Comparison of ENCODE assay signal across 8 cellular contexts in genomic region chrX:51893931-51894696, GRCh38. TPM values are rescaled to one million over a fixed set of nuclear protein-coding genes. Genes with fewer than 3 reads are reported as not detected.
DNase-seq lines count a peak whose midpoint lies in the region; TF ChIP-seq lines count a peak whose summit lies in the region.

No MANE protein-coding gene starts in this region.

- TF ChIP-seq CTCF in brain microvascular endothelial cell (IDR thresholded peaks at IDR 0.05; ENCODE audit: low read depth, low read length, missing control alignments) (no peak), spleen (IDR thresholded peaks at IDR 0.05 in 8 of 11, conservative IDR thresholded peaks at IDR 0.05 in 3 of 11) (no peak)

- H3K4me1 ChIP-seq in spleen, result peaks cover 0 to 28% (median 10%) of the 10 kb centered on the region in 6 donors

- peak overlapping the region in 5 of 6 donors; percentile 53 to 83 (median 75) for H3K27ac Mint-ChIP-seq in immature natural killer cell

- peak overlapping the region; percentile 90 to 94 (median 92) for H3K4me3 Mint-ChIP-seq in immature natural killer cell

- H3K27me3 ChIP-seq in brain microvascular endothelial cell (replicated peaks) (no peaks in the 10 kb centered on the region), spleen (replicated peaks in 1 of 7) (no peaks in the 10 kb centered on the region)

- no peaks in the 10 kb centered on the region for H3K9me3 Mint-ChIP-seq in immature natural killer cell

- peaks cover 2 to 3% (median 2%) of the 10 kb centered on the region in 3 donors for H3K27me3 Mint-ChIP-seq in immature natural killer cell (ENCODE audit: low read depth in 3 of 3)

- WGBS in spleen, 5 donors, result 0 to 37% (median 1%) methylated on average over 22 to 32 of the region's 32 CpGs

- in situ Hi-C loops in brain microvascular endothelial cell (cut with HindIII; ENCODE audit: low pct_ligation_motif_present, low sequenced_read_pairs), result no loop called here

- H3K36me3 ChIP-seq in brain microvascular endothelial cell (replicated peaks) (peaks cover 31% of the 10 kb centered on the region), spleen (peaks cover 0 to 30% (median 11%) of the 10 kb centered on the region in 6 donors)

- H3K9me3 ChIP-seq in spleen, result no peaks in the 10 kb centered on the region

- peaks cover 0 to 11% (median 0%) of the 10 kb centered on the region in 3 donors for H3K36me3 Mint-ChIP-seq in immature natural killer cell

- H3K27ac ChIP-seq in brain microvascular endothelial cell, result peak overlapping the region; percentile 88
- H3K27ac ChIP-seq in spleen, result peak overlapping the region in 6 of 8 donors; percentile 69 to 79 (median 76)

- DNase-seq in DMS53 (lab: John Stamatoyannopoulos, UW) (peak; percentile 43), DMS53 treated with DMSO at 0.1 percent for 48 hours (lab: John Stamatoyannopoulos, UW; ENCODE audit: unreplicated experiment) (no peak), NCI-H510A treated with DMSO at 0.1 percent for 48 hours (lab: John Stamatoyannopoulos, UW) (peak; percentile 11), brain microvascular endothelial cell (no peak), immature natural killer cell (peak in 1 of 3 donors; percentile 13), spleen (no peak), UCSD-AML1 (lab: John Stamatoyannopoulos, UW; ENCODE audit: unreplicated experiment) (no peak), NOMO-1 treated with dmso at 0.1 percent for 144 hours (lab: John Stamatoyannopoulos, UW; ENCODE audit: unreplicated experiment) (no peak)

- intact Hi-C loops in spleen (cut with DNase I; ENCODE audit: low total_unique reads), result no loop called here

- H3K4me1 Mint-ChIP-seq in immature natural killer cell, result peaks cover 21 to 26% of the 10 kb centered on the region in 2 donors

- TF ChIP-seq POLR2A in spleen (IDR thresholded peaks at IDR 0.05), result no peak

- H3K4me3 ChIP-seq in brain microvascular endothelial cell (ENCODE audit: low read depth, low read length), result peak overlapping the region; percentile 79
- H3K4me3 ChIP-seq in spleen, result peak overlapping the region; percentile 16 to 73 (median 44)

RNA-seq across cellular contexts. Expression of gene MAGED1, which starts 0.7 kb away (rescaled TPM):
- polyA plus RNA-seq in immature natural killer cell, result 10 to 100 TPM; 23.3 to 56.0 (median 31.2) TPM
- 10 to 100 TPM; 41.5 to 75.5 (median 56.9) TPM for total RNA-seq in spleen
- 10 to 100 TPM; 18.8 to 25.2 (median 22.8) TPM for polyA plus RNA-seq in spleen

Comparison
In these comparisons a context has a peak if more than half of its experiments do, and no peak if none do; other contexts are left out.
1. DNase-seq: peak in DMS53 (single experiment) and NCI-H510A treated with DMSO at 0.1 percent for 48 hours (single experiment); none in DMS53 treated with DMSO at 0.1 percent for 48 hours (single experiment), brain microvascular endothelial cell (single experiment), spleen (single experiment), UCSD-AML1 (single experiment) and NOMO-1 treated with dmso at 0.1 percent for 144 hours (single experiment).